In the genomic region with DNA sequence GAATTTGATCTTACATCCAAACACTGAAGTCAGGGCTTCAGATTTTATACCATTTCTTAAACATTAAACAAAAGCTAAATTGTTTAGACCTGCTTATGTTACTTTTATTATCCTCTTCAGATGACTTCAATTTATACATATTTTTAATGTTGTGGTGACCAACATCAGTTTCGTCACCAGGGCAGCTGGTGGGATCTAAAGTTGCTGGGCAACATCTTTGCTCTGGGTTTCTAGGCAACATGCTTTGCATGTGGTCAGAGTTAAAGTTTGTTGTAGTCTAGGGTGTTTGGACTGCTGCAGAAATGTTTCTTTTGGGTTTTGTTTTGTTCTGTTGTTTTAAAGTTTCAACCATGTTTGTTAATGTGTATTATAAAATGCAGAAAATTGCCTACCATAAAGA, we compare ENCODE assay signal across 21 cellular contexts. TPM values are rescaled to one million over a fixed set of nuclear protein-coding genes. Genes with fewer than 3 reads are reported as not detected.
A peak's percentile ranks its signal among the peaks of the same experiment; 100 is the strongest.
DNase-seq lines count a peak whose midpoint lies in the region; ATAC-seq and TF ChIP-seq lines count a peak whose summit lies in the region.
"Had no signal": no experiment of that assay in that cellular context is flagged by ENCODE, and none has a peak within 500 bp of the region (broad histone marks: within the 10 kb centered on the region; RNA-seq: fewer than 3 reads in every experiment).

No MANE protein-coding gene starts in this region.

- DNase-seq in AG10803 (ENCODE audit: low read depth) (peak; percentile 25), NCI-H526 (lab: John Stamatoyannopoulos, UW) (peak; percentile 50 to 52), endodermal cell (no peak), myocyte (ENCODE audit: low read depth) (peak; percentile 48), iPS-NIHi11 (ENCODE audit: low spot score) (no peak), dermis blood vessel endothelial cell (no peak), gastrocnemius medialis (no peak)
- no peak for DNase-seq in stimulated activated naive CD8-positive, alpha-beta T cell treated with anti-CD3 and anti-CD28 coated beads, Interleukin-15, amount 100 ng/mL, for 72 hours
- DNase-seq: BE2C, EL, GF-D8, HFFc6, Karpas-422, NCI-H1417, NCI-H187, NCI-H82, Peyer's patch had no signal

- in situ Hi-C loops in gastrocnemius medialis (cut with MboI; ENCODE audit: low sequenced_read_pairs in 4 of 4), result no loop called here

- TF ChIP-seq POLR2A in gastrocnemius medialis (IDR thresholded peaks at IDR 0.05), result no peak

- 91% methylated on average over 1 of the region's 1 CpG; no CpG with 5 or more reads in 1 of the 2 experiments for WGBS in endodermal cell (ENCODE audit: insufficient coverage in 1 of 2, insufficient read length in 1 of 2), 2 experiments

- H3K9me3 ChIP-seq in endodermal cell (ENCODE audit: control insufficient read depth, low read length) (no peaks in the 10 kb centered on the region), gastrocnemius medialis (no peaks in the 10 kb centered on the region)
- H3K9me3 ChIP-seq: BE2C, Peyer's patch, SJSA1 had no signal

- no peak overlapping the region for H3K4me3 Mint-ChIP-seq in endodermal cell
- H3K4me3 Mint-ChIP-seq in stimulated activated naive CD8-positive, alpha-beta T cell treated with anti-CD3 and anti-CD28 coated beads, Interleukin-15, amount 100 ng/mL, for 72 hours, result no peak overlapping the region
- H3K4me3 Mint-ChIP-seq: HFFc6 had no signal

- intact Hi-C loops in gastrocnemius medialis (cut with DNase I; ENCODE audit: low total_unique reads), result no loop called here

- ATAC-seq in stimulated activated naive CD8-positive, alpha-beta T cell treated with anti-CD3 and anti-CD28 coated beads, Interleukin-15, amount 100 ng/mL, for 72 hours, result no peak
- ATAC-seq in gastrocnemius medialis, result no peak
- ATAC-seq: Right ventricle myocardium inferior had no signal

- no peaks in the 10 kb centered on the region for H3K36me3 ChIP-seq in endodermal cell (ENCODE audit: control insufficient read depth, insufficient read depth, low read length)
- H3K36me3 ChIP-seq in gastrocnemius medialis, result no peaks in the 10 kb centered on the region
- H3K36me3 ChIP-seq: BE2C, Peyer's patch, SJSA1 had no signal

- no peaks in the 10 kb centered on the region for H3K9me3 Mint-ChIP-seq in endodermal cell
- peaks cover 7 to 9% of the 10 kb centered on the region in 2 donors for H3K9me3 Mint-ChIP-seq in stimulated activated naive CD8-positive, alpha-beta T cell treated with anti-CD3 and anti-CD28 coated beads, Interleukin-15, amount 100 ng/mL, for 72 hours
- H3K9me3 Mint-ChIP-seq: HFFc6 had no signal

- TF ChIP-seq CTCF in AG10803 (conservative IDR thresholded peaks at IDR 0.05; ENCODE audit: low read length) (no peak), endodermal cell (conservative IDR thresholded peaks at IDR 0.05) (no peak), gastrocnemius medialis (IDR thresholded peaks at IDR 0.05 in 4 of 5, conservative IDR thresholded peaks at IDR 0.05 in 1 of 5) (no peak)

- H3K4me3 ChIP-seq in AG10803 (ENCODE audit: low read length) (no peak overlapping the region), endodermal cell (ENCODE audit: low read length) (no peak overlapping the region), gastrocnemius medialis (no peak overlapping the region)
- H3K4me3 ChIP-seq: Peyer's patch, SJSA1 had no signal

- no peak overlapping the region for H3K27ac Mint-ChIP-seq in endodermal cell
- H3K27ac Mint-ChIP-seq in stimulated activated naive CD8-positive, alpha-beta T cell treated with anti-CD3 and anti-CD28 coated beads, Interleukin-15, amount 100 ng/mL, for 72 hours, result no peak overlapping the region
- H3K27ac Mint-ChIP-seq: HFFc6 had no signal

- H3K4me1 ChIP-seq in endodermal cell (ENCODE audit: control insufficient read depth, insufficient read depth, low read length) (no peaks in the 10 kb centered on the region), gastrocnemius medialis (no peaks in the 10 kb centered on the region)
- H3K4me1 ChIP-seq: BE2C, Peyer's patch, SJSA1 had no signal

- H3K27me3 ChIP-seq in endodermal cell (ENCODE audit: control insufficient read depth, insufficient read depth, low read length, poor library complexity, severe bottlenecking), result no peaks in the 10 kb centered on the region
- no peaks in the 10 kb centered on the region for H3K27me3 ChIP-seq in gastrocnemius medialis
- H3K27me3 ChIP-seq: BE2C, Peyer's patch, SJSA1 had no signal

- H3K27me3 Mint-ChIP-seq in endodermal cell (ENCODE audit: insufficient read depth), result no peaks in the 10 kb centered on the region
- no peaks in the 10 kb centered on the region for H3K27me3 Mint-ChIP-seq in stimulated activated naive CD8-positive, alpha-beta T cell treated with anti-CD3 and anti-CD28 coated beads, Interleukin-15, amount 100 ng/mL, for 72 hours

- peak overlapping the region; percentile 12 for H3K27ac ChIP-seq in endodermal cell (ENCODE audit: low read depth, low read length)
- no peak overlapping the region for H3K27ac ChIP-seq in gastrocnemius medialis
- H3K27ac ChIP-seq: Peyer's patch, SJSA1 had no signal

- no peaks in the 10 kb centered on the region for H3K4me1 Mint-ChIP-seq in endodermal cell
- no peaks in the 10 kb centered on the region for H3K4me1 Mint-ChIP-seq in stimulated activated naive CD8-positive, alpha-beta T cell treated with anti-CD3 and anti-CD28 coated beads, Interleukin-15, amount 100 ng/mL, for 72 hours

- no peaks in the 10 kb centered on the region for H3K36me3 Mint-ChIP-seq in endodermal cell (ENCODE audit: low read depth)

- no peak overlapping the region for H3K9ac ChIP-seq in endodermal cell (ENCODE audit: extremely low read depth, low read length, poor library complexity, severe bottlenecking)

RNA-seq across cellular contexts. Expression of a gene that starts 34.7 kb away (rescaled TPM):
- total RNA-seq in endodermal cell (1 to 10 TPM in 1 of 2 donors, under 1 TPM in 1; 0.44 to 1.8 TPM), myocyte (63.1 and 69.8 TPM in 2 replicates), dermis blood vessel endothelial cell (0.33 and 1.0 TPM in 2 replicates), gastrocnemius medialis (1 to 10 TPM; 3.5 to 9.5 (median 5.6) TPM)
- polyA plus RNA-seq in endodermal cell (2013, experiment 1 of 2), result 9.9 TPM
- polyA plus RNA-seq in endodermal cell (2013, experiment 2 of 2), result 6.4 TPM
- polyA plus RNA-seq in myocyte (2012), result 44.8 TPM
- total RNA-seq: A172, OCI-LY7 had no signal

Comparison
In these comparisons a context has a peak if more than half of its experiments do, and no peak if none do; other contexts are left out.
1. DNase-seq: peak in AG10803 (single experiment), NCI-H526 (2 of 2) and myocyte (single experiment); none in endodermal cell (single experiment), iPS-NIHi11 (single experiment), dermis blood vessel endothelial cell (single experiment), stimulated activated naive CD8-positive, alpha-beta T cell treated with anti-CD3 and anti-CD28 coated beads, Interleukin-15, amount 100 ng/mL, for 72 hours (0 of 2) and gastrocnemius medialis (0 of 2).